Comparison of ENCODE assay signal across 1 cellular context in the genomic region with DNA sequence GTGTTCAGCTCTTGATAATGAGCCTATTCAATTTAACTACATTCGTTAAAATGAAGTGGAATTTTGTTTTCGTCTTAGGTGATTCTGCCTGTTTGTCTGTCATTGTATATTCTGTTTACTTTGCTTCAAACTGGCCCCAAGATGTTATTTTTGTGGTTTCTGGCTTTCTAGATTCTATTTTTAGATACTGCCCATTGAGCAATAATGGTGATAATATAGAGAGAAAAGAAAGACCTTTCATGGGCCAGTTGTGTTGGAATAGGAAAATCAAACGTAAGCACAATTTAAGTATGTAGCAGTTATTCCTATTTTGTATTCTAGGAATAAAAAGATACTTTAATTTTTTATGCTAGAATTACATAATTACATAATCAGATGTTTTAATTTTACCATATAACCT.
TF ChIP-seq lines count a peak whose summit lies in the region.

No MANE protein-coding gene starts in this region.

TF ChIP-seq in SK-N-SH, 30 proteins besides CTCF, POLR2A, EP300 and RAD21 (continued from another document):
- TF ChIP-seq GABPA (IDR thresholded peaks at IDR 0.05; ENCODE audit: low read depth) (no peak), NRF1 (IDR thresholded peaks at IDR 0.05; ENCODE audit: low read depth, low read length) (no peak), TAF1 (IDR thresholded peaks at IDR 0.05; ENCODE audit: borderline replicate concordance, low read depth, low read length) (no peak), FOXM1 (IDR thresholded peaks at IDR 0.05; ENCODE audit: low read depth) (no peak), REST (IDR thresholded peaks at IDR 0.05; ENCODE audit: low read depth, low read length) (no peak), ELF1 (IDR thresholded peaks at IDR 0.05) (no peak), MAX (IDR thresholded peaks at IDR 0.05; ENCODE audit: low read depth) (no peak), RFX5 (IDR thresholded peaks at IDR 0.05; ENCODE audit: low read length) (no peak), EZH2phosphoT487 (IDR thresholded peaks at IDR 0.05; ENCODE audit: borderline replicate concordance, low read depth) (no peak)
- TF ChIP-seq, protein P1, sequence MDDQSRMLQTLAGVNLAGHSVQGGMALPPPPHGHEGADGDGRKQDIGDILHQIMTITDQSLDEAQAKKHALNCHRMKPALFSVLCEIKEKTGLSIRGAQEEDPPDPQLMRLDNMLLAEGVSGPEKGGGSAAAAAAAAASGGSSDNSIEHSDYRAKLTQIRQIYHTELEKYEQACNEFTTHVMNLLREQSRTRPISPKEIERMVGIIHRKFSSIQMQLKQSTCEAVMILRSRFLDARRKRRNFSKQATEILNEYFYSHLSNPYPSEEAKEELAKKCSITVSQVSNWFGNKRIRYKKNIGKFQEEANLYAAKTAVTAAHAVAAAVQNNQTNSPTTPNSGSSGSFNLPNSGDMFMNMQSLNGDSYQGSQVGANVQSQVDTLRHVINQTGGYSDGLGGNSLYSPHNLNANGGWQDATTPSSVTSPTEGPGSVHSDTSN (IDR thresholded peaks at IDR 0.05) = no peak
- TF ChIP-seq, protein P2, sequence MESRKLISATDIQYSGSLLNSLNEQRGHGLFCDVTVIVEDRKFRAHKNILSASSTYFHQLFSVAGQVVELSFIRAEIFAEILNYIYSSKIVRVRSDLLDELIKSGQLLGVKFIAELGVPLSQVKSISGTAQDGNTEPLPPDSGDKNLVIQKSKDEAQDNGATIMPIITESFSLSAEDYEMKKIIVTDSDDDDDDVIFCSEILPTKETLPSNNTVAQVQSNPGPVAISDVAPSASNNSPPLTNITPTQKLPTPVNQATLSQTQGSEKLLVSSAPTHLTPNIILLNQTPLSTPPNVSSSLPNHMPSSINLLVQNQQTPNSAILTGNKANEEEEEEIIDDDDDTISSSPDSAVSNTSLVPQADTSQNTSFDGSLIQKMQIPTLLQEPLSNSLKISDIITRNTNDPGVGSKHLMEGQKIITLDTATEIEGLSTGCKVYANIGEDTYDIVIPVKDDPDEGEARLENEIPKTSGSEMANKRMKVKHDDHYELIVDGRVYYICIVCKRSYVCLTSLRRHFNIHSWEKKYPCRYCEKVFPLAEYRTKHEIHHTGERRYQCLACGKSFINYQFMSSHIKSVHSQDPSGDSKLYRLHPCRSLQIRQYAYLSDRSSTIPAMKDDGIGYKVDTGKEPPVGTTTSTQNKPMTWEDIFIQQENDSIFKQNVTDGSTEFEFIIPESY (IDR thresholded peaks at IDR 0.05; ENCODE audit: borderline replicate concordance, low read depth) = no peak
